ENCODE assay signal across 21 cellular contexts in the genomic region with DNA sequence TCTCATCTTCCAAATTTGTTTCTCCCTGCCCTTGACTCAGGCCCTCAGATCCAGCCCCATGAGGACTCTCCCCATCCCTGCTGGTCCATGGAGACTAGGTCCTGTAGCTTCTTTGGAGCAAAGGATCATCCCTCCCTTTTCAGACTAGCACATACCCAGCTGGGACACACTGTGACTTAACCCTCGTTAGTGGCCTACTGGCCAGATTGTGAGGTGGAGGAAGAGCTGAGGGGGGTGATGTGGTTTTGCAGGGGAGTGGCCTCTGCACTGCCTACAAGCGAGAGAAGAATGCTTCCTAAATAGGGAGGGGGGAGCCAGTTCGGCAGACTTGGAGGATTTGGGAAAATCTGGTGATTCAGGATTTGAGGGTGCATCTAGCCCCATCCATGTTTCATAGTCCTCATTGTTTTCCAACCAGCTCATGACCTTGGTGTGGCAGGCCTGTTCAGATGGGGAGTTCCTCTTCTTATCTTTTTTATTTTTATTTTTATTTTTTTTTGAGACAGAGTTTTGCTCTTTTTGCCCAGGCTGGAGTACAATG. TPM values are rescaled to one million over a fixed set of nuclear protein-coding genes. Genes with fewer than 3 reads are reported as not detected.
"Had no signal": no experiment of that assay in that cellular context is flagged by ENCODE, and none has a peak within 500 bp of the region (broad histone marks: within the 10 kb centered on the region; RNA-seq: fewer than 3 reads in every experiment).

No MANE protein-coding gene starts in this region.

- H3K4me1 Mint-ChIP-seq: natural killer cell; stimulated activated effector memory CD8-positive, alpha-beta T cell treated with anti-CD3 and anti-CD28 coated beads, Interleukin-12 subunit alpha, Interleukin-12 subunit beta, amount 100 ng/mL, for 72 hours had no signal

- H3K9me3 ChIP-seq: heart left ventricle, mucosa of descending colon, ovary, right atrium auricular region, suprapubic skin, tibial nerve had no signal

- H3K27me3 ChIP-seq: dorsolateral prefrontal cortex, heart left ventricle, ovary, right atrium auricular region, suprapubic skin, tibial nerve had no signal

- H3K9me3 Mint-ChIP-seq: natural killer cell; neural crest cell; stimulated activated effector memory CD8-positive, alpha-beta T cell treated with anti-CD3 and anti-CD28 coated beads, Interleukin-12 subunit alpha, Interleukin-12 subunit beta, amount 100 ng/mL, for 72 hours had no signal

- DNase-seq: cortex of kidney; effector memory CD4-positive, alpha-beta T cell; heart left ventricle; hippocampal formation; left colon; left ventricle myocardium superior; mucosa of descending colon; natural killer cell; ovary; stimulated activated CD4-positive, alpha-beta T cell treated with anti-CD3 and anti-CD28 coated beads, Interleukin-4, amount 100 ng/mL, for 1 hour; stimulated activated CD8-positive, alpha-beta memory T cell treated with anti-CD3 and anti-CD28 coated beads, Interleukin-4, amount 100 ng/mL, for 48 hours; stimulated activated naive CD8-positive, alpha-beta T cell treated with anti-CD3 and anti-CD28 coated beads, Interleukin-15, Interleukin-2, amounts not matched to agents 100 U/mL and 50 U/mL, for 24 hours had no signal

- H3K36me3 Mint-ChIP-seq: natural killer cell; stimulated activated effector memory CD8-positive, alpha-beta T cell treated with anti-CD3 and anti-CD28 coated beads, Interleukin-12 subunit alpha, Interleukin-12 subunit beta, amount 100 ng/mL, for 72 hours had no signal

- H3K4me2 ChIP-seq: smooth muscle cell had no signal

- H3K36me3 ChIP-seq: heart left ventricle, ovary, right atrium auricular region, suprapubic skin, tibial nerve had no signal

- H3K27ac Mint-ChIP-seq: natural killer cell had no signal

- H3K27ac ChIP-seq: dorsolateral prefrontal cortex, ovary, right atrium auricular region, suprapubic skin, tibial nerve had no signal

- H3K4me1 ChIP-seq: right atrium auricular region had no signal

- H3K4me3 ChIP-seq: dorsolateral prefrontal cortex, heart left ventricle, lung, mucosa of descending colon, ovary, right atrium auricular region, smooth muscle cell, suprapubic skin, tibial nerve had no signal

- H3K4me3 Mint-ChIP-seq: natural killer cell; neural crest cell; stimulated activated effector memory CD8-positive, alpha-beta T cell treated with anti-CD3 and anti-CD28 coated beads, Interleukin-12 subunit alpha, Interleukin-12 subunit beta, amount 100 ng/mL, for 72 hours had no signal

- ATAC-seq: esophagus mucosa; left colon; mucosa of descending colon; natural killer cell; stimulated activated effector memory CD8-positive, alpha-beta T cell treated with anti-CD3 and anti-CD28 coated beads, Interleukin-12 subunit alpha, Interleukin-12 subunit beta, amount 100 ng/mL, for 72 hours; stimulated activated naive CD8-positive, alpha-beta T cell treated with anti-CD3 and anti-CD28 coated beads, Interleukin-15, Interleukin-2, amounts not matched to agents 100 U/mL and 50 U/mL, for 24 hours had no signal

RNA-seq across cellular contexts. Expression of a gene that starts 47.8 kb away (rescaled TPM):
- polyA plus RNA-seq: smooth muscle cell had no signal
